Comparison of ENCODE assay signal across 1 cellular context in the genomic region with DNA sequence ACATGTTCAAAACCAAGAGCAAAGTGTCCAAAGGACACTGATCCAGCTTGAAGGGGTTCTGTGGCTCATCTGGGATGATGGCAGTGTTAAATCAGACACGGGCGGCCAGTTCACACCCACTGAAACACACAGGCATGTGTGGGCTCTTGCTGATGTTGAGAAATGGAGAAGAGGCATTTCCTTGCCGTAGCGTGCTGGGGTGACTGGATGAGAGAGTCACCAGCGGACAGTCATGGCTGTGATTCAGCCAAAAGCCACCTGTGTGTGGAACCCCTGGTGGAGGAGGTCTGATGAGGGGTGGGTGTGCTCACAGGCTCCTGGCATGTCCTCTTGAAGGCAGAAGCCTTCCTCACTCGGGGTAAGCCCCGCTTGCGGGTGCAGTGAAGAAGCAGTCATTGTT.
TF ChIP-seq lines count a peak whose summit lies in the region.

No MANE protein-coding gene starts in this region.

TF ChIP-seq in endothelial cell of umbilical vein, 7 proteins besides CTCF, POLR2A, EP300 and RAD21 (continued from another document):
- TF ChIP-seq GATA2 (IDR thresholded peaks at IDR 0.05; ENCODE audit: insufficient read depth, insufficient read length, low read depth, low read length), result no peak
- TF ChIP-seq, protein P1, sequence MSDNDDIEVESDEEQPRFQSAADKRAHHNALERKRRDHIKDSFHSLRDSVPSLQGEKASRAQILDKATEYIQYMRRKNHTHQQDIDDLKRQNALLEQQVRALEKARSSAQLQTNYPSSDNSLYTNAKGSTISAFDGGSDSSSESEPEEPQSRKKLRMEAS (IDR thresholded peaks at IDR 0.05; ENCODE audit: insufficient read depth, insufficient read length), result no peak
